29 cellular contexts compared by ENCODE assay signal in the genomic region with DNA sequence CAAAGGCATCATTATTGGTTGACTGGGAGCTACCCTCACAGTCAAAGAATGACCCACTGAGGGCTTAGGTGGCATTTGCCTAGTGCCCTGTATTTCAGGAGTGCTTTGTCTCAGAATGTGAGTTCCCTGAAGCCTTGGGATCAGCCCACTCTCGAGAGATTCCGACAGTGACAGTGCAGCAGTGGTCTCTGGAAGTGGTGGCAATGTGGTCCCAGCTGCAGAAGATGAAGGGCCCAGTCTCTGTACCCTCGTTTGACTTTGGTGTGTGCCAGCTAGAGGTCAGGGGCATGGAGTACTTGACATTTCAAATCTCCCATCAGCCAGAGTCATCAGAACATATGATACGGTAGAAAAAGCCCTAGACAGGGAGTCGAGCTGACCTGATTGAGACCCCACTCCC.
"Had no signal": no experiment of that assay in that cellular context is flagged by ENCODE, and none has a peak within 500 bp of the region (broad histone marks: within the 10 kb centered on the region; RNA-seq: fewer than 3 reads in every experiment).

No MANE protein-coding gene starts in this region.

- H3K4me3 ChIP-seq: left lung, lower lobe of right lung, psoas muscle, right atrium auricular region, right lobe of liver, smooth muscle cell, tibial nerve, upper lobe of left lung, vagina had no signal

- H3K27ac Mint-ChIP-seq: immature natural killer cell; naive B cell; natural killer cell; stimulated activated memory B cell treated with anti-CD40 and anti-IgM and Interleukin-4, amounts not matched to agents 10 μg/mL and 1 μg/mL and 100 μg/mL, for 72 hours; stimulated activated naive CD8-positive, alpha-beta T cell treated with anti-CD3 and anti-CD28 coated beads, Interleukin-15, amount 100 ng/mL, for 72 hours had no signal

- H3K4me1 Mint-ChIP-seq: immature natural killer cell; naive B cell; natural killer cell; stimulated activated memory B cell treated with anti-CD40 and anti-IgM and Interleukin-4, amounts not matched to agents 10 μg/mL and 1 μg/mL and 100 μg/mL, for 72 hours; stimulated activated naive CD8-positive, alpha-beta T cell treated with anti-CD3 and anti-CD28 coated beads, Interleukin-15, amount 100 ng/mL, for 72 hours had no signal

- H3K4me3 Mint-ChIP-seq: immature natural killer cell; mesothelial cell of epicardium; naive B cell; natural killer cell; neural crest cell; stimulated activated memory B cell treated with anti-CD40 and anti-IgM and Interleukin-4, amounts not matched to agents 10 μg/mL and 1 μg/mL and 100 μg/mL, for 72 hours; stimulated activated naive CD8-positive, alpha-beta T cell treated with anti-CD3 and anti-CD28 coated beads, Interleukin-15, amount 100 ng/mL, for 72 hours had no signal

- DNase-seq: hippocampal formation; immature natural killer cell; kidney; left colon; left lung; lower lobe of right lung; mammary epithelial cell; mesenchymal stem cell; naive B cell; natural killer cell; nucleus accumbens; psoas muscle; right lobe of liver; stimulated activated CD4-positive, alpha-beta T cell treated with anti-CD3 and anti-CD28 coated beads, Interleukin-1b, Interleukin-23, amount 100 ng/mL, for 48 hours; stimulated activated CD4-positive, alpha-beta T cell treated with anti-CD3 and anti-CD28 coated beads, Interleukin-2, amount 100 ng/mL, for 48 hours; stimulated activated CD4-positive, alpha-beta T cell treated with anti-CD3 and anti-CD28 coated beads, Interleukin-4, amount 100 ng/mL, for 4 hours; stimulated activated CD8-positive, alpha-beta memory T cell treated with anti-CD3 and anti-CD28 coated beads, Interleukin-4, amount 100 ng/mL, for 48 hours; stimulated activated naive CD4-positive, alpha-beta T cell treated with Interleukin-2 at 50 U/mL for 16 hours; stimulated activated naive CD8-positive, alpha-beta T cell treated with anti-CD3 and anti-CD28 coated beads, Interleukin-15, amount 100 ng/mL, for 72 hours; substantia nigra; upper lobe of left lung had no signal

- H3K9me3 Mint-ChIP-seq: immature natural killer cell; natural killer cell; stimulated activated memory B cell treated with anti-CD40 and anti-IgM and Interleukin-4, amounts not matched to agents 10 μg/mL and 1 μg/mL and 100 μg/mL, for 72 hours; stimulated activated naive CD8-positive, alpha-beta T cell treated with anti-CD3 and anti-CD28 coated beads, Interleukin-15, amount 100 ng/mL, for 72 hours had no signal

- H3K36me3 ChIP-seq: left lung, lower lobe of right lung, right atrium auricular region, right lobe of liver, tibial nerve, upper lobe of left lung, vagina had no signal

- H3K4me1 ChIP-seq: left lung, lower lobe of right lung, psoas muscle, right lobe of liver, vagina had no signal

- H3K9me3 ChIP-seq: left lung, lower lobe of right lung, psoas muscle, right atrium auricular region, right lobe of liver, tibial nerve, upper lobe of left lung, vagina had no signal

- H3K27ac ChIP-seq: left lung, lower lobe of right lung, parathyroid adenoma, psoas muscle, right atrium auricular region, right lobe of liver, tibial nerve, upper lobe of left lung, vagina had no signal

- H3K27me3 Mint-ChIP-seq: stimulated activated naive CD8-positive, alpha-beta T cell treated with anti-CD3 and anti-CD28 coated beads, Interleukin-15, amount 100 ng/mL, for 72 hours had no signal

- H3K36me3 Mint-ChIP-seq: immature natural killer cell; mesothelial cell of epicardium; naive B cell; natural killer cell; stimulated activated memory B cell treated with anti-CD40 and anti-IgM and Interleukin-4, amounts not matched to agents 10 μg/mL and 1 μg/mL and 100 μg/mL, for 72 hours had no signal

- H3K27me3 ChIP-seq: left lung, right atrium auricular region, right lobe of liver, tibial nerve, upper lobe of left lung, vagina had no signal
